ENCODE assay signal across 11 cellular contexts in the genomic region with DNA sequence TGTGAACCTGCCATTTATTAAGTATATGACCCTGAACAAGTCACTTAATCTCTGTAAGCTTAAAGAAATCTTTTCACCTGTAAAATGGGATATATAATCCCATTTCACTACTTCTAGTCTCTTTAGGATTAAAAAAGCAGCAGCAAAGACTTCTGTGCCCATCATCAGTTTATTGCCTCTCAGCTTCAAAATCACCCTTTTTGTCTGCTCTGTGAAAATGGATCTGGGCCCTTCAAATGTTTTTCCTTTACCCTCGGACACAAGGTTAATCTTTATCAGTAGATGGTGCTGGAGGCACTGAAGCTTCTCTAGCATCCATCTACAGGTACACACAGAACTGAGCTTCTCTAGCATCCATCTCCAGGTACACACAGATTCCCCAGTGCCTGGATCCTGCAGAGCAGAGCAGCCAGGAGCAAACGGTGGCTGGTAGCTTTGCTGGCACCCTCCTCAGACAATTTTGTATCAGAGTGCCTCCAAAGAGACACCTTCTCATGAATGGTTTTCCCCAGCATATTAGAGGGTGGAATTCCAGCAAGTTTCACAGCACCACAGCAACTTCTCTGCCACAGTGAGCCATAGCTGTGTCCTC. TPM values are rescaled to one million over a fixed set of nuclear protein-coding genes. Genes with fewer than 3 reads are reported as not detected.
"Had no signal": no experiment of that assay in that cellular context is flagged by ENCODE, and none has a peak within 500 bp of the region (broad histone marks: within the 10 kb centered on the region; RNA-seq: fewer than 3 reads in every experiment).

No MANE protein-coding gene starts in this region.

- FAIRE-seq: H1, H54 had no signal

- H3K27ac ChIP-seq: GM23248 had no signal

- H3K4me3 ChIP-seq: GM23248, GM23338, HAP-1 had no signal

- ATAC-seq: GM23338, HCT116 had no signal

- H3K4me3 Mint-ChIP-seq: GM23338, H9, HFFc6 had no signal

- H3K27ac Mint-ChIP-seq: GM23338, H9, HFFc6 had no signal

- H3K4me2 ChIP-seq: GM23338 had no signal

- H3K9me3 ChIP-seq: HAP-1 had no signal

- H3K9ac ChIP-seq: GM23248 had no signal

- H3K4me1 ChIP-seq: HAP-1 had no signal

- DNase-seq: GM23248, GOT3, H7, H9, HCEC 1CT, HFFc6 had no signal

- H3K36me3 ChIP-seq: HAP-1 had no signal

- H2AFZ ChIP-seq: GM23248, GM23338 had no signal

RNA-seq across cellular contexts. Expression of a gene that starts 56.8 kb away (rescaled TPM):
- total RNA-seq: HFFc6 had no signal
